19 cellular contexts compared by ENCODE assay signal in genomic region chr9:125396799-125397198, GRCh38.
DNase-seq lines count a peak whose midpoint lies in the region; ATAC-seq, FAIRE-seq and TF ChIP-seq lines count a peak whose summit lies in the region.
"Had no signal": no experiment of that assay in that cellular context is flagged by ENCODE, and none has a peak within 500 bp of the region (broad histone marks: within the 10 kb centered on the region; RNA-seq: fewer than 3 reads in every experiment).

No MANE protein-coding gene starts in this region.

- no peak overlapping the region for H2AK9ac ChIP-seq in IMR-90 (replicated peaks; ENCODE audit: low read depth, low read length, poor library complexity)

- H2BK15ac ChIP-seq in IMR-90 (ENCODE audit: low read depth, low read length) (no peak overlapping the region), neuronal stem cell (ENCODE audit: low read length) (peak overlapping the region; percentile 44)

- H3K9ac ChIP-seq in HepG2 (ENCODE audit: insufficient read depth, low read depth, low read length) = no peak overlapping the region
- H3K9ac ChIP-seq in IMR-90 (ENCODE audit: low read depth, low read length) = no peak overlapping the region
- H3K9ac ChIP-seq in neuronal stem cell (ENCODE audit: low read depth, low read length, poor library complexity) = no peak overlapping the region
- H3K9ac ChIP-seq: BLaER1 had no signal

- H4K8ac ChIP-seq in IMR-90 (ENCODE audit: low read depth in 2 of 2, low read length in 2 of 2) = no peak overlapping the region
- H4K8ac ChIP-seq in neuronal stem cell (ENCODE audit: low read depth, low read length) = no peak overlapping the region

- H4K20me1 ChIP-seq in HepG2 (ENCODE audit: insufficient read depth, low read length) (no peaks in the 10 kb centered on the region), IMR-90 (ENCODE audit: insufficient read depth, low read length) (no peaks in the 10 kb centered on the region)
- H4K20me1 ChIP-seq: BLaER1 had no signal

- no peaks in the 10 kb centered on the region for H3K9me1 ChIP-seq in IMR-90 (ENCODE audit: insufficient read depth, low read length)

- BruUV-seq in HepG2 (replicated peaks; lab: Mats Ljungman, UMichigan) = no TSS peak
- no TSS peak for BruUV-seq in IMR-90 (replicated peaks; lab: Mats Ljungman, UMichigan)

- no peak overlapping the region for H2BK12ac ChIP-seq in neuronal stem cell (ENCODE audit: low read length)

- no peak for FAIRE-seq in HepG2 (lab: Jason Lieb, UNC)
- FAIRE-seq: G401.6, GM12891, GM19239 had no signal

- DNase-seq in HepG2 (ENCODE audit: low spot score) (no peak), right lobe of liver (no peak), IMR-90 (no peak), neuronal stem cell (ENCODE audit: low spot score) (no peak)
- DNase-seq: ACHN; BE2C; C1 segment of cervical spinal cord; CD4-positive, alpha-beta memory T cell; CD4-positive, CD25-positive, alpha-beta regulatory T cell; CD8-positive, alpha-beta memory T cell; DMS79 treated with DMSO at 0.1 percent for 48 hours; GF-D8 had no signal

- intact Hi-C loops in HepG2 (cut with micrococcal nuclease; ENCODE audit: unreplicated experiment) = no loop called here
- intact Hi-C loops in right lobe of liver (cut with DNase I) = no loop called here
- intact Hi-C loops in IMR-90 (cut with micrococcal nuclease) = no loop called here

- in situ Hi-C loops in HepG2 (cut with HindIII; ENCODE audit: extremely low pct_ligation_motif_present, low pct_unique_long_range_greater_than_20kb) = no loop called here
- in situ Hi-C loops in IMR-90 (cut with MboI; ENCODE audit: low sequenced_read_pairs) = no loop called here

- dilution Hi-C loops in IMR-90 (cut with HindIII; ENCODE audit: low sequenced_read_pairs, unreplicated experiment) = no loop called here

- H2BK5ac ChIP-seq in IMR-90 (ENCODE audit: low read depth, low read length, poor library complexity, severe bottlenecking) (no peak overlapping the region), neuronal stem cell (ENCODE audit: low read length) (no peak overlapping the region)

- H2AFZ ChIP-seq in HepG2 (ENCODE audit: low read length) (no peak overlapping the region), IMR-90 (replicated peaks; ENCODE audit: low read length, poor library complexity) (no peak overlapping the region), neuronal stem cell (ENCODE audit: low read length) (no peak overlapping the region)

- H3K27me3 ChIP-seq in HepG2 (ENCODE audit: control insufficient read depth in 1 of 2, insufficient read depth in 2 of 2, low read length in 2 of 2) (no peaks in the 10 kb centered on the region; a peak in 1 of 5 replicates), right lobe of liver (no peaks in the 10 kb centered on the region), IMR-90 (ENCODE audit: control insufficient read depth, insufficient read depth, low read length) (no peaks in the 10 kb centered on the region), neuronal stem cell (ENCODE audit: control insufficient read depth in 3 of 3, insufficient read depth in 3 of 3, low read depth in 1 of 3, low read length in 3 of 3) (no peaks in the 10 kb centered on the region)
- H3K27me3 ChIP-seq: BE2C, BLaER1 had no signal

- TF ChIP-seq POLR2A in HepG2 (IDR thresholded peaks at IDR 0.05; ENCODE audit: insufficient read depth in 1 of 2, low read depth in 2 of 2, low read length in 2 of 2) (no peak), right lobe of liver (IDR thresholded peaks at IDR 0.05) (no peak), IMR-90 (IDR thresholded peaks at IDR 0.05; ENCODE audit: low read depth, low read length) (no peak)

- H4K5ac ChIP-seq in IMR-90 (ENCODE audit: low read depth, low read length) = no peak overlapping the region

- H3K4me3 ChIP-seq in HepG2 (replicated peaks in 1 of 3; ENCODE audit: insufficient read depth in 1 of 3, low read depth in 2 of 3, low read length in 3 of 3) (no peak overlapping the region), right lobe of liver (no peak overlapping the region), IMR-90 (ENCODE audit: insufficient read depth, low read depth, low read length) (no peak overlapping the region), neuronal stem cell (ENCODE audit: low read length in 2 of 2) (no peak overlapping the region)
- H3K4me3 ChIP-seq: BLaER1 had no signal

- CTCF ChIA-PET in HepG2 (lab: Yijun Ruan, JAX; ENCODE audit: low intra/inter-chr PET ratio, low total read pairs) = no interaction called here
- CTCF ChIA-PET in IMR-90 (lab: Yijun Ruan, JAX) = no interaction called here

- TF ChIP-seq CTCF in HepG2 (CRISPR knock-in tag; IDR thresholded peaks at IDR 0.05) (no peak), right lobe of liver (IDR thresholded peaks at IDR 0.05) (no peak), IMR-90 (conservative IDR thresholded peaks at IDR 0.05; ENCODE audit: low read depth, low read length) (no peak)

- no peaks in the 10 kb centered on the region for H3K36me3 ChIP-seq in HepG2 (replicated peaks in 1 of 2; ENCODE audit: control insufficient read depth in 1 of 2, insufficient read depth in 2 of 2, low read length in 2 of 2)
- no peaks in the 10 kb centered on the region for H3K36me3 ChIP-seq in right lobe of liver
- H3K36me3 ChIP-seq in IMR-90 (ENCODE audit: control insufficient read depth, insufficient read depth, low read length) = no peaks in the 10 kb centered on the region
- no peaks in the 10 kb centered on the region for H3K36me3 ChIP-seq in neuronal stem cell (replicated peaks in 1 of 2; ENCODE audit: control insufficient read depth in 2 of 2, insufficient read depth in 2 of 2, low read length in 2 of 2)
- H3K36me3 ChIP-seq: BE2C, BLaER1 had no signal

- H2BK120ac ChIP-seq in IMR-90 (ENCODE audit: low read depth, low read length) (no peak overlapping the region), neuronal stem cell (ENCODE audit: low read depth, low read length) (no peak overlapping the region)

- H3K18ac ChIP-seq in IMR-90 (ENCODE audit: low read depth, low read length) (no peak overlapping the region), neuronal stem cell (ENCODE audit: low read length) (no peak overlapping the region)

- H3K79me2 ChIP-seq in HepG2 (ENCODE audit: insufficient read depth, low read length) = no peaks in the 10 kb centered on the region

- TF ChIP-seq RAD21 in HepG2 (CRISPR knock-in tag; IDR thresholded peaks at IDR 0.05) (no peak), IMR-90 (IDR thresholded peaks at IDR 0.05; ENCODE audit: low read length) (no peak)

- no peak overlapping the region for H3K27ac ChIP-seq in HepG2 (ENCODE audit: extremely low read length, insufficient read depth, low read length)
- no peak overlapping the region for H3K27ac ChIP-seq in right lobe of liver
- H3K27ac ChIP-seq in IMR-90 (ENCODE audit: insufficient read depth, low read length) = no peak overlapping the region
- H3K27ac ChIP-seq in neuronal stem cell (replicated peaks; ENCODE audit: low read length) = no peak overlapping the region
- H3K27ac ChIP-seq: 22Rv1, BLaER1 had no signal

- H4K91ac ChIP-seq in IMR-90 (ENCODE audit: insufficient read depth, low read depth, low read length) = no peak overlapping the region
- H4K91ac ChIP-seq in neuronal stem cell (ENCODE audit: low read depth, low read length, poor library complexity) = no peak overlapping the region

- H3K4me1 ChIP-seq in HepG2 (ENCODE audit: insufficient read depth, low read length) = no peaks in the 10 kb centered on the region; the same call in 1 of the 2 replicates
- H3K4me1 ChIP-seq in right lobe of liver = no peaks in the 10 kb centered on the region
- H3K4me1 ChIP-seq in IMR-90 (ENCODE audit: control insufficient read depth, insufficient read depth, low read length) = no peaks in the 10 kb centered on the region
- H3K4me1 ChIP-seq in neuronal stem cell (ENCODE audit: control insufficient read depth in 2 of 2, insufficient read depth in 1 of 2, low read depth in 1 of 2, low read length in 2 of 2) = no peaks in the 10 kb centered on the region
- H3K4me1 ChIP-seq: BE2C, BLaER1 had no signal

- H2AK5ac ChIP-seq in IMR-90 (ENCODE audit: low read depth, low read length) = no peak overlapping the region
- no peak overlapping the region for H2AK5ac ChIP-seq in neuronal stem cell (ENCODE audit: low read depth, low read length)

- TF ChIP-seq EP300 in HepG2 (IDR thresholded peaks at IDR 0.05; ENCODE audit: low read depth in 2 of 2, low read length in 2 of 2) = no peak
- TF ChIP-seq EP300 in HepG2 (CRISPR knock-in tag; IDR thresholded peaks at IDR 0.05; ENCODE audit: borderline replicate concordance) = no peak

- no peak overlapping the region for H3K4me2 ChIP-seq in HepG2 (ENCODE audit: low read depth, low read length)
- H3K4me2 ChIP-seq in IMR-90 (ENCODE audit: low read depth, low read length) = no peak overlapping the region
- H3K4me2 ChIP-seq in neuronal stem cell (ENCODE audit: insufficient read depth, low read length, poor library complexity, severe bottlenecking) = no peak overlapping the region
- H3K4me2 ChIP-seq: BLaER1 had no signal

- H3K14ac ChIP-seq in IMR-90 (replicated peaks; ENCODE audit: low read depth, low read length) = no peak overlapping the region
- H3K14ac ChIP-seq in neuronal stem cell (ENCODE audit: low read length) = no peak overlapping the region

- H3K9me3 ChIP-seq in HepG2 (ENCODE audit: low read length) (no peaks in the 10 kb centered on the region), right lobe of liver (no peaks in the 10 kb centered on the region), IMR-90 (ENCODE audit: control insufficient read depth, insufficient read depth, low read length) (0 out of 2 replicates have a peak, but pooled peaks cover 2% of the 10 kb centered on the region), neuronal stem cell (replicated peaks in 1 of 2; ENCODE audit: control insufficient read depth in 2 of 2, insufficient read depth in 1 of 2, low read depth in 1 of 2, low read length in 2 of 2) (no peaks in the 10 kb centered on the region)
- H3K9me3 ChIP-seq: BE2C, BLaER1 had no signal

- H3K23ac ChIP-seq in IMR-90 (ENCODE audit: low read depth, low read length) (no peak overlapping the region), neuronal stem cell (ENCODE audit: low read depth, low read length, poor library complexity) (no peak overlapping the region)

- no peak overlapping the region for H2BK20ac ChIP-seq in IMR-90 (ENCODE audit: low read depth, low read length)

- H3K4ac ChIP-seq in IMR-90 (ENCODE audit: low read depth, low read length) = no peak overlapping the region
- H3K4ac ChIP-seq in neuronal stem cell (ENCODE audit: low read length) = no peak overlapping the region

- H3K79me1 ChIP-seq in IMR-90 (ENCODE audit: low read depth in 1 of 2, low read length in 2 of 2) (no peaks in the 10 kb centered on the region), neuronal stem cell (ENCODE audit: low read depth, low read length) (no peaks in the 10 kb centered on the region)

- H3K56ac ChIP-seq in IMR-90 (ENCODE audit: extremely low read depth, insufficient read depth, low read length) = no peak overlapping the region

- POLR2A ChIA-PET in HepG2 (lab: Yijun Ruan, JAX) = no interaction called here
- POLR2A ChIA-PET in IMR-90 (lab: Charles Lee; ENCODE audit: unreplicated experiment) = no interaction called here

- 72% methylated on average over 6 of the region's 6 CpGs for WGBS in HepG2 (ENCODE audit: low lambda C conversion rate)
- WGBS in right lobe of liver (ENCODE audit: insufficient coverage, low coverage, low lambda C conversion rate, missing lambda C conversion rate) = 60% methylated on average over 2 of the region's 6 CpGs
- WGBS in IMR-90 (ENCODE audit: extremely low coverage in 2 of 2, insufficient read length in 1 of 2), 2 experiments = no CpG with 5 or more reads among the region's 6 CpGs
- no CpG with 5 or more reads among the region's 6 CpGs for WGBS in neuronal stem cell (ENCODE audit: extremely low coverage in 2 of 2, insufficient read length in 2 of 2, insufficient replicate concordance in 1 of 2), 2 donors

- ATAC-seq in HepG2 = no peak
- no peak for ATAC-seq in right lobe of liver
- no peak for ATAC-seq in IMR-90 (ENCODE audit: low read depth)
- no peak for ATAC-seq in GM21723 (IDR thresholded peaks at IDR 0.05; ENCODE audit: unreplicated experiment)
- no peak for ATAC-seq in SK-N-SH treated with all-trans-retinoic acid at 6 μM for 48 hours
